In the genomic region with DNA sequence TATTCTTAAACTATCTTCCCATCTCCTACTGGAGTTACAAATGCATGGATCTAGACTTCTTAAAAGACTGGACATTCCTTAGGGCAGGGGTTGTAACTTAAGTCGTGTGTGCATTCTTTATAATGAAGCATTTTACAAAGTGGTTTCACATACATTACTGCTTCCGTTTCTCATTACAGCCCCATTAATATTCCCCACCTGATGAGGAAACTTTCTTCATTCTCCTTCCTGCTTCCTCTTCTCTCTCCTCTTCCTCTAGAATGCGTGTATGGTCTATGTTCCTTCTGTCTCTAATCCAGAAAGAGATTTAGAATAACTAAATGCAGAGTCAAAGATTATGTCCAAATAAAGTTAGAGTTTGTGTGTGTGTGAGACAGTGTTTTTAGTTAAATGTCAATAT, we compare ENCODE assay signal across 8 cellular contexts. TPM values are rescaled to one million over a fixed set of nuclear protein-coding genes. Genes with fewer than 3 reads are reported as not detected.
DNase-seq lines count a peak whose midpoint lies in the region; ATAC-seq and TF ChIP-seq lines count a peak whose summit lies in the region.

No MANE protein-coding gene starts in this region.

- CTCF ChIA-PET in CD8-positive, alpha-beta T cell (lab: Charles Lee): interaction anchor here (1.0 to 1.5 kb wide), 5 partner anchors 10 to 119 kb away, joined by 3 to 7 read pairs (median 5); no protein-coding TSS in a partner anchor
- CTCF ChIA-PET in mammary epithelial cell (lab: Charles Lee; ENCODE audit: low non-redundant PET): no interaction called here

- H3K9me3 Mint-ChIP-seq in CD8-positive, alpha-beta T cell: no peaks in the 10 kb centered on the region
- H3K9me3 Mint-ChIP-seq in osteocyte (ENCODE audit: unreplicated experiment): no peaks in the 10 kb centered on the region

- in situ Hi-C loops in mammary epithelial cell (cut with MboI; ENCODE audit: low sequenced_read_pairs in 2 of 2): loop anchor here (5.0 to 10.0 kb wide), 3 partner anchors 61 to 116 kb away; no protein-coding TSS in a partner anchor

- DNase-seq in CD8-positive, alpha-beta T cell: no peak
- peak; percentile 75 for DNase-seq in MV-4-11 (lab: John Stamatoyannopoulos, UW)
- no peak for DNase-seq in mammary epithelial cell
- no peak for DNase-seq in osteocyte (ENCODE audit: extremely low spot score, unreplicated experiment)
- no peak for DNase-seq in NCI-H187 (lab: John Stamatoyannopoulos, UW)
- no peak for DNase-seq in HPDE6-E6E7 (ENCODE audit: extremely low spot score)

- H3K9ac ChIP-seq in mammary epithelial cell (ENCODE audit: insufficient read depth, low read length): no peak overlapping the region

- 90% methylated on average over 3 of the region's 3 CpGs for WGBS in mammary epithelial cell (ENCODE audit: low coverage, missing lambda C conversion rate)

- no peak for ATAC-seq in CD8-positive, alpha-beta T cell
- ATAC-seq in GM18873 (IDR thresholded peaks at IDR 0.05; ENCODE audit: low FRiP score, unreplicated experiment) (no peak), HG02588 (IDR thresholded peaks at IDR 0.05; ENCODE audit: unreplicated experiment) (no peak)

- H3K36me3 Mint-ChIP-seq in CD8-positive, alpha-beta T cell: peaks cover 33% of the 10 kb centered on the region
- peaks cover 9% of the 10 kb centered on the region for H3K36me3 Mint-ChIP-seq in osteocyte (ENCODE audit: unreplicated experiment)

- POLR2A ChIA-PET in CD8-positive, alpha-beta T cell (lab: Charles Lee): interaction anchor here (0.5 to 4.5 kb wide), 5 partner anchors 10 to 25 kb away, joined by 3 to 68 read pairs (median 3); no protein-coding TSS in a partner anchor

- peak overlapping the region; percentile 94 for H3K27ac ChIP-seq in CD8-positive, alpha-beta T cell (ENCODE audit: low read depth, low read length)
- no peak overlapping the region for H3K27ac ChIP-seq in mammary epithelial cell (ENCODE audit: insufficient read depth, low read depth, low read length)

- H3K4me2 ChIP-seq in mammary epithelial cell (ENCODE audit: insufficient read depth, low read depth, low read length): peak overlapping the region; percentile 92

- no peaks in the 10 kb centered on the region for H3K9me3 ChIP-seq in CD8-positive, alpha-beta T cell (ENCODE audit: low read length)
- no peaks in the 10 kb centered on the region for H3K9me3 ChIP-seq in mammary epithelial cell (replicated peaks; ENCODE audit: insufficient read depth, low read length)

- H3K27me3 ChIP-seq in CD8-positive, alpha-beta T cell (ENCODE audit: insufficient read depth, low read length): no peaks in the 10 kb centered on the region
- H3K27me3 ChIP-seq in mammary epithelial cell (ENCODE audit: insufficient read depth, low read length): no peaks in the 10 kb centered on the region

- intact Hi-C loops in CD8-positive, alpha-beta T cell (cut with DNase I, micrococcal nuclease): loop anchor here in 1 of 2 experiments (5.0 kb wide), 1 partner anchor 461 kb away; a partner anchor contains a TSS
- intact Hi-C loops in mammary epithelial cell (cut with micrococcal nuclease): no loop called here

- no peaks in the 10 kb centered on the region for H3K27me3 Mint-ChIP-seq in CD8-positive, alpha-beta T cell (ENCODE audit: low read depth)
- H3K27me3 Mint-ChIP-seq in osteocyte (ENCODE audit: unreplicated experiment): no peaks in the 10 kb centered on the region

- no peaks in the 10 kb centered on the region for H3K36me3 ChIP-seq in CD8-positive, alpha-beta T cell (ENCODE audit: insufficient read depth, low read length)
- peaks cover 5% of the 10 kb centered on the region for H3K36me3 ChIP-seq in mammary epithelial cell (ENCODE audit: insufficient read depth, low read length)

- H3K4me3 ChIP-seq in CD8-positive, alpha-beta T cell (ENCODE audit: low read depth, low read length): no peak overlapping the region
- H3K4me3 ChIP-seq in mammary epithelial cell (replicated peaks in 1 of 3; ENCODE audit: insufficient read depth in 1 of 3, low read depth in 2 of 3, low read length in 3 of 3): no peak overlapping the region

- H3K4me1 Mint-ChIP-seq in CD8-positive, alpha-beta T cell (ENCODE audit: low read depth): peaks cover 67% of the 10 kb centered on the region
- peaks cover 38% of the 10 kb centered on the region for H3K4me1 Mint-ChIP-seq in osteocyte (ENCODE audit: unreplicated experiment)

- H3K79me2 ChIP-seq in mammary epithelial cell (ENCODE audit: insufficient read depth, low read length): peaks cover 32% of the 10 kb centered on the region

- dilution Hi-C loops in mammary epithelial cell (cut with HindIII; ENCODE audit: low sequenced_read_pairs): no loop called here

- H3K4me3 Mint-ChIP-seq in CD8-positive, alpha-beta T cell: peak overlapping the region; percentile 89
- no peak overlapping the region for H3K4me3 Mint-ChIP-seq in osteocyte (ENCODE audit: unreplicated experiment)

- no peak overlapping the region for H2AFZ ChIP-seq in mammary epithelial cell (ENCODE audit: low read depth, low read length)

- H4K20me1 ChIP-seq in mammary epithelial cell (ENCODE audit: insufficient read depth, low read length): no peaks in the 10 kb centered on the region

- BruUV-seq in mammary epithelial cell (replicated peaks; lab: Mats Ljungman, UMichigan): no TSS peak

- TF ChIP-seq CTCF in CD8-positive, alpha-beta T cell (IDR thresholded peaks at IDR 0.05): no peak
- TF ChIP-seq CTCF in mammary epithelial cell (conservative IDR thresholded peaks at IDR 0.05 in 1 of 2, IDR thresholded peaks at IDR 0.05 in 1 of 2; ENCODE audit: extremely low read depth in 1 of 2, insufficient read depth in 1 of 2, low read depth in 1 of 2, low read length in 2 of 2) (no peak), osteocyte (IDR thresholded peaks at IDR 0.05) (no peak)

- peak overlapping the region; percentile 93 for H3K27ac Mint-ChIP-seq in CD8-positive, alpha-beta T cell
- H3K27ac Mint-ChIP-seq in osteocyte (ENCODE audit: unreplicated experiment): peak overlapping the region; percentile 100

- H3K4me1 ChIP-seq in CD8-positive, alpha-beta T cell (ENCODE audit: insufficient read depth, low read length): peaks cover 73% of the 10 kb centered on the region
- H3K4me1 ChIP-seq in mammary epithelial cell (ENCODE audit: insufficient read depth, low read length): peaks cover 38% of the 10 kb centered on the region

RNA-seq across cellular contexts. Expression of a gene that starts 1.8 kb away (rescaled TPM):
- 100 to 1,000 TPM; 123 to 126 TPM for total RNA-seq in CD8-positive, alpha-beta T cell
- total RNA-seq in mammary epithelial cell (100 to 1,000 TPM; 715 to 877 TPM), osteocyte (367 and 376 TPM in 2 replicates)
- 788 TPM for polyA plus RNA-seq in mammary epithelial cell
- polyA minus RNA-seq in mammary epithelial cell: 546 TPM

RNA-seq across cellular contexts. Expression of a gene that starts 58.4 kb away (rescaled TPM):
- total RNA-seq in CD8-positive, alpha-beta T cell: 10 to 100 TPM; 32.2 to 34.2 TPM
- total RNA-seq in mammary epithelial cell: 10 to 100 TPM; 22.5 to 36.9 TPM
- 42.8 TPM for polyA plus RNA-seq in mammary epithelial cell
- 108 TPM for polyA minus RNA-seq in mammary epithelial cell
- 62.6 and 72.1 TPM in 2 replicates for total RNA-seq in osteocyte
